In genomic region chr7:156659203-156659602, GRCh38 we compare ENCODE assay signal across 29 cellular contexts. TPM values are rescaled to one million over a fixed set of nuclear protein-coding genes. Genes with fewer than 3 reads are reported as not detected.
"Had no signal": no experiment of that assay in that cellular context is flagged by ENCODE, and none has a peak within 500 bp of the region (broad histone marks: within the 10 kb centered on the region; RNA-seq: fewer than 3 reads in every experiment).

No MANE protein-coding gene starts in this region.

- FAIRE-seq: kidney had no signal

- DNase-seq: effector CD8-positive, alpha-beta T cell; endodermal cell; foreskin fibroblast; gastrocnemius medialis; kidney; mesenchymal stem cell; mucosa of descending colon; naive B cell; stimulated activated CD4-positive, alpha-beta T cell treated with anti-CD3 and anti-CD28 coated beads, Interleukin-12 subunit alpha, Interleukin-12 subunit beta, amount 100 ng/mL, for 4 hours; stimulated activated CD4-positive, alpha-beta T cell treated with anti-CD3 and anti-CD28 coated beads, Interleukin-2, amount 100 ng/mL, for 24 hours; stimulated activated CD4-positive, alpha-beta T cell treated with anti-CD3 and anti-CD28 coated beads, Interleukin-4, amount 100 ng/mL, for 24 hours; stimulated activated naive CD4-positive, alpha-beta T cell treated with Interleukin-2 at 50 U/mL for 16 hours; stomach had no signal

- H3K27me3 Mint-ChIP-seq: naive B cell had no signal

- H3K4me1 ChIP-seq: gastrocnemius medialis, parathyroid adenoma, thyroid gland, vagina had no signal

- H3K36me3 Mint-ChIP-seq: mesothelial cell of epicardium; naive B cell; natural killer cell treated with Interleukin-12 subunit alpha and Interleukin-12 subunit beta and Interleukin-15 and Interleukin-18, amount 100 ng/mL, for 72 hours had no signal

- H3K9me3 ChIP-seq: gastrocnemius medialis, mucosa of descending colon, stomach, thyroid gland, vagina had no signal

- ATAC-seq: esophagus mucosa; gastrocnemius medialis; left lobe of liver; mucosa of descending colon; natural killer cell treated with Interleukin-12 subunit alpha and Interleukin-12 subunit beta and Interleukin-15 and Interleukin-18, amount 100 ng/mL, for 72 hours; sciatic nerve; stimulated activated effector memory CD8-positive, alpha-beta T cell treated with anti-CD3 and anti-CD28 coated beads, Interleukin-12 subunit alpha, Interleukin-12 subunit beta, amount 100 ng/mL, for 72 hours had no signal

- H3K9me3 Mint-ChIP-seq: dendritic cell treated with granulocyte-macrophage colony-stimulating factor and Interleukin-4, amounts not matched to agents 40 ng/mL and 50 ng/mL, for 4 days; endodermal cell; mesothelial cell of epicardium; naive B cell; natural killer cell treated with Interleukin-12 subunit alpha and Interleukin-12 subunit beta and Interleukin-15 and Interleukin-18, amount 100 ng/mL, for 72 hours; neural crest cell; stimulated activated effector memory CD8-positive, alpha-beta T cell treated with anti-CD3 and anti-CD28 coated beads, Interleukin-12 subunit alpha, Interleukin-12 subunit beta, amount 100 ng/mL, for 72 hours had no signal

- H3K27ac ChIP-seq: epithelial cell of prostate, gastrocnemius medialis, hepatocyte, parathyroid adenoma, stomach, thyroid gland, vagina had no signal

- H3K4me2 ChIP-seq: hepatocyte, smooth muscle cell had no signal

- H3K79me2 ChIP-seq: hepatocyte, parathyroid adenoma had no signal

- H3K9ac ChIP-seq: parathyroid adenoma had no signal

- H3K4me1 Mint-ChIP-seq: endodermal cell had no signal

- H3K27me3 ChIP-seq: hepatocyte, thyroid gland, vagina had no signal

- H3K4me3 Mint-ChIP-seq: dendritic cell treated with granulocyte-macrophage colony-stimulating factor and Interleukin-4, amounts not matched to agents 40 ng/mL and 50 ng/mL, for 4 days; endodermal cell; mesothelial cell of epicardium; naive B cell; natural killer cell treated with Interleukin-12 subunit alpha and Interleukin-12 subunit beta and Interleukin-15 and Interleukin-18, amount 100 ng/mL, for 72 hours; neural crest cell; stimulated activated effector memory CD8-positive, alpha-beta T cell treated with anti-CD3 and anti-CD28 coated beads, Interleukin-12 subunit alpha, Interleukin-12 subunit beta, amount 100 ng/mL, for 72 hours had no signal

- H3K36me3 ChIP-seq: gastrocnemius medialis, stomach, thyroid gland, vagina had no signal

- H3K27ac Mint-ChIP-seq: dendritic cell treated with granulocyte-macrophage colony-stimulating factor and Interleukin-4, amounts not matched to agents 40 ng/mL and 50 ng/mL, for 4 days; endodermal cell; mesothelial cell of epicardium; natural killer cell treated with Interleukin-12 subunit alpha and Interleukin-12 subunit beta and Interleukin-15 and Interleukin-18, amount 100 ng/mL, for 72 hours; progenitor cell of endocrine pancreas; stimulated activated effector memory CD8-positive, alpha-beta T cell treated with anti-CD3 and anti-CD28 coated beads, Interleukin-12 subunit alpha, Interleukin-12 subunit beta, amount 100 ng/mL, for 72 hours had no signal

- H2AFZ ChIP-seq: hepatocyte, parathyroid adenoma had no signal

- H3K4me3 ChIP-seq: gastrocnemius medialis, hepatocyte, lung, mucosa of descending colon, smooth muscle cell, stomach, thyroid gland, vagina had no signal

RNA-seq across cellular contexts. Expression of gene RNF32, which starts 18.6 kb away (rescaled TPM):
- total RNA-seq: natural killer cell treated with Interleukin-12 subunit alpha and Interleukin-12 subunit beta and Interleukin-15 and Interleukin-18, amount 100 ng/mL, for 72 hours; vagina had no signal
